In the genomic region with DNA sequence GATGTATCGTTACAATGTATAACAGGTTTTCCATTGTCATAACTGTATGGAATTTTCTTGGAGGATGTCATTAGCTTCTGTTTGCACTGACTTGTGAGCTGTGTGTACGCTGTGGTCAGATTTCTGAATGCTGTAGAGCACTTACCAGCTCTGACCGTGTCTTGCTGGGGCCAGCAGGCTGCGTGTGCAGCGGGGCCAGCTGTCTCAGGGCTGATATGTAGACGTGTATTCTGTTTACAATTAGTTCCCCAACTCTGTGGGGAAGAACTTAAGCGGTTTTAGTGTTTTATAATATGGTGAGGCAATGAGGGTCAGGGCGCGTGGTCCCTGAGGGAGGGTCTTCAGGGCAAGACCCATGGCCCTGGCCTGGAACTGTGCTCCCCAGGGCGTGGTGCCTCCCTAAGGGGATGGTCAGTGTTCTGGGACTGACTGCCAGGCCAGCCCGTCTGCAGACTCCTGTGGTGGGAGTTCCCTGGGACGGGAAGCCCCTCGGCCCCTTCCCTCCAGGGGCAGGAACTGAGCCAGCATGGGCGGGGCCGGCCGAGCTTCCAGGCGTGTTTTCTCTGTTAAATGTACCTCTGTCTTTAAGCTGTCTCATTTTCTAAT, we compare ENCODE assay signal across 10 cellular contexts. TPM values are rescaled to one million over a fixed set of nuclear protein-coding genes. Genes with fewer than 3 reads are reported as not detected.
DNase-seq lines count a peak whose midpoint lies in the region; ATAC-seq and TF ChIP-seq lines count a peak whose summit lies in the region.
"Had no signal": no experiment of that assay in that cellular context is flagged by ENCODE, and none has a peak within 500 bp of the region (broad histone marks: within the 10 kb centered on the region; RNA-seq: fewer than 3 reads in every experiment).

No MANE protein-coding gene starts in this region.

- H3K4me1 ChIP-seq in lung (ENCODE audit: control insufficient read depth in 2 of 2, insufficient read depth in 2 of 2, low read length in 2 of 2) (peaks cover 0 to 20% of the 10 kb centered on the region in 2 donors), tibial artery (peaks cover 10 to 48% (median 35%) of the 10 kb centered on the region in 4 donors)

- peak overlapping the region; percentile 82 for H3K27ac Mint-ChIP-seq in activated T-cell treated with anti-CD3 and anti-CD28 coated beads, Interleukin-2, amount 50 U/mL, for 24 hours
- H3K27ac Mint-ChIP-seq in central memory CD8-positive, alpha-beta T cell (ENCODE audit: low read depth) = peak overlapping the region; percentile 78

- intact Hi-C loops in tibial artery (cut with DNase I; ENCODE audit: low total_unique reads) = no loop called here

- H3K9me3 ChIP-seq in lung (ENCODE audit: control insufficient read depth in 2 of 2, insufficient read depth in 1 of 2, low read length in 1 of 2) (no peaks in the 10 kb centered on the region), tibial artery (no peaks in the 10 kb centered on the region)

- no peak overlapping the region for H3K4me3 Mint-ChIP-seq in activated T-cell treated with anti-CD3 and anti-CD28 coated beads, Interleukin-2, amount 50 U/mL, for 24 hours
- H3K4me3 Mint-ChIP-seq in activated T-cell treated with anti-CD3 and anti-CD28 coated beads, Interleukin-2, amount 50 U/mL, for 4 hours = no peak overlapping the region
- no peak overlapping the region for H3K4me3 Mint-ChIP-seq in central memory CD8-positive, alpha-beta T cell
- H3K4me3 Mint-ChIP-seq: activated CD4-positive, alpha-beta memory T cell treated with anti-CD3 and anti-CD28 coated beads, Interleukin-2, amount 10 ng/mL, durations not matched to agents 7 days and 5 days; CD14-positive monocyte had no signal

- H3K4me3 ChIP-seq in lung (no peak overlapping the region), tibial artery (no peak overlapping the region)

- no peak for TF ChIP-seq CTCF in lung (IDR thresholded peaks at IDR 0.05; ENCODE audit: control extremely low read depth, extremely low read depth)
- no peak for TF ChIP-seq CTCF in tibial artery (IDR thresholded peaks at IDR 0.05)

- H3K27ac ChIP-seq in lung (ENCODE audit: low read depth in 1 of 2, low read length in 1 of 2) = peak overlapping the region; percentile 11 to 55
- H3K27ac ChIP-seq in tibial artery = peak overlapping the region; percentile 70 to 73

- 30 to 55% methylated on average over 17 of the region's 17 CpGs for WGBS in lung, 2 donors

- peaks cover 7% of the 10 kb centered on the region for H3K4me1 Mint-ChIP-seq in activated T-cell treated with anti-CD3 and anti-CD28 coated beads, Interleukin-2, amount 50 U/mL, for 24 hours (ENCODE audit: low read depth)
- H3K4me1 Mint-ChIP-seq in activated T-cell treated with anti-CD3 and anti-CD28 coated beads, Interleukin-2, amount 50 U/mL, for 4 hours (ENCODE audit: low read depth) = peaks cover 6% of the 10 kb centered on the region
- H3K4me1 Mint-ChIP-seq in central memory CD8-positive, alpha-beta T cell = peaks cover 12% of the 10 kb centered on the region

- H3K36me3 Mint-ChIP-seq in activated T-cell treated with anti-CD3 and anti-CD28 coated beads, Interleukin-2, amount 50 U/mL, for 24 hours (ENCODE audit: low read depth) = peaks cover 90% of the 10 kb centered on the region
- H3K36me3 Mint-ChIP-seq in activated T-cell treated with anti-CD3 and anti-CD28 coated beads, Interleukin-2, amount 50 U/mL, for 4 hours (ENCODE audit: insufficient read depth) = peaks cover 5% of the 10 kb centered on the region
- peaks cover 13% of the 10 kb centered on the region for H3K36me3 Mint-ChIP-seq in central memory CD8-positive, alpha-beta T cell (ENCODE audit: insufficient read depth)

- no peaks in the 10 kb centered on the region for H3K9me3 Mint-ChIP-seq in activated T-cell treated with anti-CD3 and anti-CD28 coated beads, Interleukin-2, amount 50 U/mL, for 24 hours
- no peaks in the 10 kb centered on the region for H3K9me3 Mint-ChIP-seq in activated T-cell treated with anti-CD3 and anti-CD28 coated beads, Interleukin-2, amount 50 U/mL, for 4 hours
- no peaks in the 10 kb centered on the region for H3K9me3 Mint-ChIP-seq in central memory CD8-positive, alpha-beta T cell
- H3K9me3 Mint-ChIP-seq: activated CD4-positive, alpha-beta memory T cell treated with anti-CD3 and anti-CD28 coated beads, Interleukin-2, amount 10 ng/mL, durations not matched to agents 7 days and 5 days; CD14-positive monocyte had no signal

- no peak for DNase-seq in activated T-cell treated with anti-CD3 and anti-CD28 coated beads, Interleukin-2, amount 50 U/mL, for 24 hours
- DNase-seq in activated T-cell treated with anti-CD3 and anti-CD28 coated beads, Interleukin-2, amount 50 U/mL, for 4 hours = no peak
- no peak for DNase-seq in central memory CD8-positive, alpha-beta T cell (ENCODE audit: low spot score in 2 of 2)
- DNase-seq in lung (ENCODE audit: low spot score) (no peak), tibial artery (no peak), activated gamma-delta T cell (lab: John Stamatoyannopoulos, UW) (no peak), RKO (ENCODE audit: low spot score) (no peak)
- DNase-seq: activated CD4-positive, alpha-beta memory T cell treated with anti-CD3 and anti-CD28 coated beads, Interleukin-2, amount 10 ng/mL, durations not matched to agents 7 days and 5 days had no signal

- no peak for ATAC-seq in activated T-cell treated with anti-CD3 and anti-CD28 coated beads, Interleukin-2, amount 50 U/mL, for 4 hours
- ATAC-seq in central memory CD8-positive, alpha-beta T cell (replicated peaks; ENCODE audit: extremely low read depth, poor library complexity, severe bottlenecking) = no peak
- ATAC-seq in lung (ENCODE audit: insufficient read depth, low FRiP score) (no peak), HG03457 (IDR thresholded peaks at IDR 0.05; ENCODE audit: unreplicated experiment) (no peak)

- H3K27me3 ChIP-seq in lung (ENCODE audit: control insufficient read depth, insufficient read depth) = no peaks in the 10 kb centered on the region
- no peaks in the 10 kb centered on the region for H3K27me3 ChIP-seq in tibial artery

- H3K27me3 Mint-ChIP-seq in activated T-cell treated with anti-CD3 and anti-CD28 coated beads, Interleukin-2, amount 50 U/mL, for 24 hours = no peaks in the 10 kb centered on the region
- H3K27me3 Mint-ChIP-seq in activated T-cell treated with anti-CD3 and anti-CD28 coated beads, Interleukin-2, amount 50 U/mL, for 4 hours (ENCODE audit: low read depth) = no peaks in the 10 kb centered on the region
- H3K27me3 Mint-ChIP-seq in central memory CD8-positive, alpha-beta T cell = no peaks in the 10 kb centered on the region
- H3K27me3 Mint-ChIP-seq: activated CD4-positive, alpha-beta memory T cell treated with anti-CD3 and anti-CD28 coated beads, Interleukin-2, amount 10 ng/mL, durations not matched to agents 7 days and 5 days had no signal

- H3K36me3 ChIP-seq in lung (ENCODE audit: control insufficient read depth in 2 of 2, insufficient read depth in 2 of 2, low read length in 2 of 2) (peaks cover 10 to 64% of the 10 kb centered on the region in 2 donors), tibial artery (peaks cover 39 to 77% (median 71%) of the 10 kb centered on the region in 3 donors)

RNA-seq across cellular contexts. Expression of gene XRCC3, which starts 18.7 kb away (rescaled TPM):
- total RNA-seq in activated T-cell treated with anti-CD3 and anti-CD28 coated beads, Interleukin-2, amount 50 U/mL, for 4 hours = 10 to 100 TPM; 60.6 to 74.0 (median 69.5) TPM
- total RNA-seq in lung = 10 to 100 TPM in 1 of 2 donors, 1 to 10 TPM in 1; 6.5 to 10.4 TPM
- 1 to 10 TPM; 4.4 to 5.4 TPM for polyA plus RNA-seq in lung

RNA-seq across cellular contexts. Expression of gene ZFYVE21, which starts 19.0 kb away (rescaled TPM):
- total RNA-seq in activated T-cell treated with anti-CD3 and anti-CD28 coated beads, Interleukin-2, amount 50 U/mL, for 4 hours = 10 to 100 TPM; 13.6 to 19.1 (median 13.7) TPM
- total RNA-seq in lung = 10 to 100 TPM; 52.7 to 68.3 TPM
- polyA plus RNA-seq in lung = 10 to 100 TPM; 39.4 to 42.3 TPM

Comparison
In these comparisons a context has a peak if more than half of its experiments do, and no peak if none do; other contexts are left out.
1. RNA of gene XRCC3, which starts 18.7 kb away (total RNA-seq): 60.6 to 74.0 TPM in activated T-cell treated with anti-CD3 and anti-CD28 coated beads, Interleukin-2, amount 50 U/mL, for 4 hours; 6.5 to 10.4 TPM in lung; every median in the first group is over 4 times any median in the second.